In genomic region chr7:62361-63116, GRCh38 we compare ENCODE assay signal across 14 cellular contexts.
"Had no signal": no experiment of that assay in that cellular context is flagged by ENCODE, and none has a peak within 500 bp of the region (broad histone marks: within the 10 kb centered on the region; RNA-seq: fewer than 3 reads in every experiment).

No MANE protein-coding gene starts in this region.

- H3K36me3 Mint-ChIP-seq: naive thymus-derived CD4-positive, alpha-beta T cell had no signal

- H3K27ac Mint-ChIP-seq: activated naive CD4-positive, alpha-beta T cell treated with anti-CD3 and anti-CD28 coated beads for 36 hours; activated T-helper 17 cell treated with anti-CD3 and anti-CD28 coated beads, Interleukin-2, amount 50 U/mL, for 72 hours; naive thymus-derived CD4-positive, alpha-beta T cell had no signal

- H3K4me3 Mint-ChIP-seq: activated naive CD4-positive, alpha-beta T cell treated with anti-CD3 and anti-CD28 coated beads for 36 hours; activated T-helper 17 cell treated with anti-CD3 and anti-CD28 coated beads, Interleukin-2, amount 50 U/mL, for 72 hours; naive thymus-derived CD4-positive, alpha-beta T cell had no signal

- H3K27me3 ChIP-seq: colonic mucosa had no signal

- DNase-seq: activated CD4-positive, alpha-beta T cell treated with anti-CD3 and anti-CD28 coated beads for 48 hours; activated naive CD4-positive, alpha-beta T cell treated with anti-CD3 and anti-CD28 coated beads for 36 hours; activated T-cell treated with anti-CD3 and anti-CD28 coated beads for 4 hours; colonic mucosa; foreskin melanocyte; naive thymus-derived CD4-positive, alpha-beta T cell; nucleus accumbens; T-helper 1 cell had no signal

- H3K36me3 ChIP-seq: cardiac muscle cell, colonic mucosa, tibial artery had no signal

- H3K4me3 ChIP-seq: cardiac muscle cell, colonic mucosa, SK-N-MC, skin epidermis, tibial artery had no signal

- H3K9me3 Mint-ChIP-seq: activated naive CD4-positive, alpha-beta T cell treated with anti-CD3 and anti-CD28 coated beads for 36 hours; activated T-helper 17 cell treated with anti-CD3 and anti-CD28 coated beads, Interleukin-2, amount 50 U/mL, for 72 hours; naive thymus-derived CD4-positive, alpha-beta T cell had no signal

- H3K27me3 Mint-ChIP-seq: naive thymus-derived CD4-positive, alpha-beta T cell had no signal

- H3K4me1 Mint-ChIP-seq: activated T-helper 17 cell treated with anti-CD3 and anti-CD28 coated beads, Interleukin-2, amount 50 U/mL, for 72 hours; naive thymus-derived CD4-positive, alpha-beta T cell had no signal

- H3K9me3 ChIP-seq: colonic mucosa, tibial artery had no signal

- H3K27ac ChIP-seq: cardiac muscle cell, colonic mucosa, SK-N-MC, skin epidermis, tibial artery, VCaP had no signal

- H3K4me1 ChIP-seq: colonic mucosa had no signal

- ATAC-seq: activated T-helper 17 cell treated with anti-CD3 and anti-CD28 coated beads, Interleukin-2, amount 50 U/mL, for 72 hours; naive thymus-derived CD4-positive, alpha-beta T cell had no signal
